Comparison of ENCODE assay signal across 13 cellular contexts in the genomic region with DNA sequence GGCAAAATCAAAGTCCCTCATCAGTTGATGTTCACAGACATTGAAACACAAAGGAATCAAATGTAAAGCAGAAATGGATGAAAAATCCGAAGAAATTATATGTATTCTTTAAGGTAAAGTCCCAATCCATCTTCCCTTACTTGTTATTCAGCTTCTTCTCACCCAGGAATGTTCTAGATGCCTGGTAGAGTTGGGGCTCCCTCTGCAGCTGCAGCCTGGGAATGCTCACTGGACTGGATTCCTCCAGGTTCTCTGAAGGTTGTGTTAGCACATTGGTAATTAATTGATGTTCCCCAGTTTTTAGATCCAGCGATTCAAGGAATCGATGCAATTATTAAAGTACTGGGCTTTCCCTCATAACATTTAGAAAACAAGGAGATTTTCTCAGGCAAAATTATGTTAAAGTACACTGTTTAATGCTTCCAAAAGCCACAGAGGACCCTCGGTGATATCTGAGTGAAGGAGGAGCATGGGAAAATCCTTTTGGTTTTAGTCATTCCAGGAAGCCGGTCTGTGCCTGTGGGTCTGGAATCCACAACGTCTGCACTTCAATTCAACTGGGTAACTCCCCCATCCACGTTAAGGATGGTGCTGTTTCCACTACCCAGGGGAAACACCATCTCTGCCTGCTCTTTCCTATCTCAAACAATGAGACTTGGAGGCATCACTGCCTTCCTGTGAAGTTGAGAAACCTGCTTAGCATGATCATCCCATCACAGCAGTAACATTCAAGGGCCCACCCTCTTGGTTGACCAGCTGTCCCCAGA. TPM values are rescaled to one million over a fixed set of nuclear protein-coding genes. Genes with fewer than 3 reads are reported as not detected.
DNase-seq lines count a peak whose midpoint lies in the region; ATAC-seq, FAIRE-seq and TF ChIP-seq lines count a peak whose summit lies in the region.
"Had no signal": no experiment of that assay in that cellular context is flagged by ENCODE, and none has a peak within 500 bp of the region (broad histone marks: within the 10 kb centered on the region; RNA-seq: fewer than 3 reads in every experiment).

No MANE protein-coding gene starts in this region.

- CTCF ChIA-PET in AG04449 (lab: Yijun Ruan, JAX) = interaction anchor here (1.5 kb wide), 1 partner anchor 65 kb away, joined by 3 read pairs; no protein-coding TSS in a partner anchor
- CTCF ChIA-PET in K562 (lab: Yijun Ruan, JAX; ENCODE audit: low intra/inter-chr PET ratio) = no interaction called here

- no peaks in the 10 kb centered on the region for H4K20me1 ChIP-seq in K562 (replicated peaks; ENCODE audit: control insufficient read depth, insufficient read depth, low read length)
- H4K20me1 ChIP-seq: BLaER1 had no signal

- 2% methylated on average over 7 of the region's 7 CpGs for WGBS in K562 (ENCODE audit: insufficient coverage, low coverage, missing lambda C conversion rate)

- 0 out of 2 replicates have a peak, but pooled peaks cover 2% of the 10 kb centered on the region for H3K9me3 ChIP-seq in K562 (replicated peaks; ENCODE audit: control insufficient read depth, insufficient read depth, low read depth, low read length)
- H3K9me3 ChIP-seq in kidney (ENCODE audit: control insufficient read depth in 1 of 2, low read length in 2 of 2) = no peaks in the 10 kb centered on the region
- no peaks in the 10 kb centered on the region for H3K9me3 ChIP-seq in effector memory CD4-positive, alpha-beta T cell (ENCODE audit: control insufficient read depth, low read length)
- H3K9me3 ChIP-seq: right atrium auricular region, testis had no signal

- DNase-seq in AG04449 (ENCODE audit: low read depth, low spot score) = no peak
- DNase-seq in HT-29 (ENCODE audit: low spot score) = peak; percentile 26
- DNase-seq in K562 (ENCODE audit: extremely low read depth in 1 of 4, low spot score in 3 of 4) = no peak
- peak; percentile 36 for DNase-seq in iPS-NIHi7 (ENCODE audit: extremely low spot score)
- no peak for DNase-seq in kidney
- DNase-seq in effector memory CD4-positive, alpha-beta T cell = no peak
- no peak for DNase-seq in activated CD8-positive, alpha-beta memory T cell treated with anti-CD3 and anti-CD28 coated beads for 24 hours
- DNase-seq: activated CD4-positive, CD25-positive, alpha-beta regulatory T cell treated with anti-CD3 and anti-CD28 coated beads, Interleukin-2, amount 50 U/mL, for 72 hours; SHP77; testis had no signal

- H3K4me2 ChIP-seq in K562 (ENCODE audit: insufficient read depth, low read length) = no peak overlapping the region
- H3K4me2 ChIP-seq: BLaER1 had no signal

- H3K27ac ChIP-seq in K562 (ENCODE audit: extremely low read depth, low read depth, low read length) (no peak overlapping the region), kidney (ENCODE audit: low read depth in 2 of 2, low read length in 2 of 2) (no peak overlapping the region)
- H3K27ac ChIP-seq in effector memory CD4-positive, alpha-beta T cell (ENCODE audit: insufficient read depth, low read length, poor library complexity, severe bottlenecking) = no peak overlapping the region
- H3K27ac ChIP-seq: BLaER1, right atrium auricular region, testis had no signal

- intact Hi-C loops in K562 (cut with micrococcal nuclease) (no loop called here), kidney (cut with DNase I) (no loop called here)

- no peak for TF ChIP-seq POLR2A in K562 (conservative IDR thresholded peaks at IDR 0.05)

- H3K4me3 ChIP-seq in AG04449 (ENCODE audit: low read depth, low read length) (no peak overlapping the region), K562 (no peak overlapping the region), kidney (ENCODE audit: low read length in 2 of 2) (no peak overlapping the region)
- H3K4me3 ChIP-seq in effector memory CD4-positive, alpha-beta T cell (ENCODE audit: insufficient read depth, low read depth, low read length, poor library complexity, severe bottlenecking) = no peak overlapping the region
- H3K4me3 ChIP-seq: BLaER1, right atrium auricular region, testis had no signal

- TF ChIP-seq RAD21 in K562 (CRISPR knock-in tag; conservative IDR thresholded peaks at IDR 0.05 in 1 of 2, IDR thresholded peaks at IDR 0.05 in 1 of 2) = peak in 1 of 2 experiments; percentile 20; a peak in 1 of 4 replicates

- ATAC-seq in K562 (no peak), GM18870 (IDR thresholded peaks at IDR 0.05; ENCODE audit: unreplicated experiment) (no peak)

- POLR2A ChIA-PET in AG04449 (lab: Yijun Ruan, JAX) (no interaction called here), K562 (lab: Yijun Ruan, JAX) (interaction anchor here (0.9 kb wide), 1 partner anchor 10 kb away, joined by 3 read pairs; no protein-coding TSS in a partner anchor)

- no peaks in the 10 kb centered on the region for H3K9me1 ChIP-seq in K562 (ENCODE audit: control insufficient read depth, insufficient read depth, low read length)

- in situ Hi-C loops in K562 (cut with MboI) = no loop called here

- no peaks in the 10 kb centered on the region for H3K79me2 ChIP-seq in K562 (ENCODE audit: control insufficient read depth, insufficient read depth, low read length)

- H2AFZ ChIP-seq in K562 (ENCODE audit: low read depth, low read length) = no peak overlapping the region

- no peaks in the 10 kb centered on the region for H3K36me3 ChIP-seq in K562 (ENCODE audit: control insufficient read depth, insufficient read depth, low read length)
- no peaks in the 10 kb centered on the region for H3K36me3 ChIP-seq in kidney (ENCODE audit: control insufficient read depth in 1 of 2, insufficient read depth in 2 of 2, low read length in 2 of 2)
- H3K36me3 ChIP-seq in effector memory CD4-positive, alpha-beta T cell (ENCODE audit: control insufficient read depth, insufficient read depth, low read length) = no peaks in the 10 kb centered on the region
- H3K36me3 ChIP-seq: BLaER1, right atrium auricular region had no signal

- no TSS peak for BruUV-seq in K562 (replicated peaks; lab: Mats Ljungman, UMichigan)

- TF ChIP-seq EP300 in K562 (IDR thresholded peaks at IDR 0.05; ENCODE audit: low read length) = no peak

- H3K4me1 ChIP-seq in K562 (replicated peaks in 1 of 2; ENCODE audit: control insufficient read depth in 2 of 2, insufficient read depth in 2 of 2, low read length in 2 of 2) (0 out of 5 replicates have a peak, but pooled peaks cover 0 to 1% of the 10 kb centered on the region in 2 experiments), kidney (ENCODE audit: control insufficient read depth in 1 of 2, insufficient read depth in 1 of 2, low read depth in 1 of 2, low read length in 2 of 2) (no peaks in the 10 kb centered on the region)
- H3K4me1 ChIP-seq in effector memory CD4-positive, alpha-beta T cell (ENCODE audit: control insufficient read depth, insufficient read depth, low read length, poor library complexity, severe bottlenecking) = no peaks in the 10 kb centered on the region
- H3K4me1 ChIP-seq: right atrium auricular region had no signal

- H3K9ac ChIP-seq in K562 (ENCODE audit: insufficient read depth in 1 of 2, low read depth in 2 of 2, low read length in 2 of 2) = no peak overlapping the region
- no peak overlapping the region for H3K9ac ChIP-seq in kidney (ENCODE audit: low read length in 2 of 2)
- H3K9ac ChIP-seq: BLaER1 had no signal

- peak; percentile 21 for TF ChIP-seq CTCF in AG04449 (IDR thresholded peaks at IDR 0.05; ENCODE audit: insufficient read depth, low read length, missing control alignments)
- peak in 2 of 3 experiments; percentile 12 to 18; a peak in 1 of 6 replicates for TF ChIP-seq CTCF in K562 (IDR thresholded peaks at IDR 0.05 in 2 of 3, conservative IDR thresholded peaks at IDR 0.05 in 1 of 3; ENCODE audit: insufficient read depth in 2 of 3, low read depth in 1 of 3, low read length in 3 of 3)
- TF ChIP-seq CTCF in kidney (IDR thresholded peaks at IDR 0.05; ENCODE audit: borderline replicate concordance, extremely low read depth, insufficient read depth) = no peak

- FAIRE-seq in K562 (lab: Jason Lieb, UNC) = no peak
- FAIRE-seq in kidney (lab: Jason Lieb, UNC) = no peak

- peaks cover 23 to 42% of the 10 kb centered on the region in 2 experiments for H3K27me3 ChIP-seq in K562 (ENCODE audit: control insufficient read depth in 2 of 2, insufficient read depth in 2 of 2, low read length in 2 of 2)
- no peaks in the 10 kb centered on the region for H3K27me3 ChIP-seq in effector memory CD4-positive, alpha-beta T cell (replicated peaks; ENCODE audit: control insufficient read depth, insufficient read depth, low read length, poor library complexity, severe bottlenecking)
- H3K27me3 ChIP-seq: BLaER1, right atrium auricular region, testis had no signal

TF ChIP-seq in K562, 482 proteins besides CTCF, POLR2A, EP300 and RAD21 (continues in another document):
- TF ChIP-seq HDAC8 (tag; IDR thresholded peaks at IDR 0.05) (no peak), ZC3H4 (CRISPR knock-in tag; IDR thresholded peaks at IDR 0.05; ENCODE audit: borderline replicate concordance) (no peak), ZNF780A (CRISPR knock-in tag; IDR thresholded peaks at IDR 0.05) (no peak)

RNA-seq across cellular contexts. Expression of a gene that starts 22.0 kb away (rescaled TPM):
- not detected in 2 replicates for total RNA-seq in HT-29 (2014; rRNA removed; shearing (Covaris generic))
- total RNA-seq in K562 (2011; cell fraction: chromatin; rRNA removed; ENCODE audit: low replicate concordance) = not detected in 2 replicates
- not detected in 2 replicates for total RNA-seq in K562 (2011; cell fraction: nucleolus; rRNA removed)
- not detected in 2 replicates for total RNA-seq in K562 (2011; cell fraction: nucleoplasm; rRNA removed)
- total RNA-seq in K562 (2014; rRNA removed) = not detected in 2 replicates
- not detected in 2 replicates for total RNA-seq in K562 (2014; rRNA removed; fragmentation: Illumina TruSeq; extraction: Trizol)
- total RNA-seq in K562 (2015; rRNA removed; fragmentation: Illumina TruSeq; extraction: Trizol) = not detected in 2 replicates
- not detected in 2 replicates for total RNA-seq in K562 (2021)
- polyA plus RNA-seq in K562 (2011; rRNA removed) = not detected in 2 replicates
- polyA plus RNA-seq in K562 (2011; cell fraction: cytosol; rRNA removed) = not detected in 2 replicates
- not detected in 2 replicates for polyA plus RNA-seq in K562 (2011; cell fraction: nucleus; rRNA removed)
- not detected in 2 replicates for polyA plus RNA-seq in K562 (2012)
- not detected in 2 replicates for polyA plus RNA-seq in K562 (2014; fragmentation: Illumina TruSeq; extraction: Trizol)
- polyA plus RNA-seq in K562 (2014; fragmentation: Nextera tagmentation; extraction: Ambion mirVana) = not detected
- not detected in 2 replicates for polyA plus RNA-seq in K562 (2014; rRNA removed)
- not detected in 2 replicates for polyA minus RNA-seq in K562 (2011; rRNA and poly(A)+ RNA removed)
- polyA minus RNA-seq in K562 (2011; cell fraction: cytosol; rRNA and poly(A)+ RNA removed) = not detected in 2 replicates
- polyA minus RNA-seq in K562 (2011; cell fraction: nucleus; rRNA and poly(A)+ RNA removed) = not detected in 2 replicates
- not detected for total RNA-seq in kidney
- not detected for polyA plus RNA-seq in kidney (ENCODE audit: insufficient read depth, low read depth, low replicate concordance)
- total RNA-seq: right atrium auricular region had no signal

Comparison
In these comparisons a context has a peak if more than half of its experiments do, and no peak if none do; other contexts are left out.
1. DNase-seq: peak in HT-29 (single experiment) and iPS-NIHi7 (single experiment); none in AG04449 (single experiment), K562 (0 of 4), kidney (single experiment), effector memory CD4-positive, alpha-beta T cell (0 of 3) and activated CD8-positive, alpha-beta memory T cell treated with anti-CD3 and anti-CD28 coated beads for 24 hours (single experiment).